Comparison of ENCODE assay signal across 8 cellular contexts in the genomic region with DNA sequence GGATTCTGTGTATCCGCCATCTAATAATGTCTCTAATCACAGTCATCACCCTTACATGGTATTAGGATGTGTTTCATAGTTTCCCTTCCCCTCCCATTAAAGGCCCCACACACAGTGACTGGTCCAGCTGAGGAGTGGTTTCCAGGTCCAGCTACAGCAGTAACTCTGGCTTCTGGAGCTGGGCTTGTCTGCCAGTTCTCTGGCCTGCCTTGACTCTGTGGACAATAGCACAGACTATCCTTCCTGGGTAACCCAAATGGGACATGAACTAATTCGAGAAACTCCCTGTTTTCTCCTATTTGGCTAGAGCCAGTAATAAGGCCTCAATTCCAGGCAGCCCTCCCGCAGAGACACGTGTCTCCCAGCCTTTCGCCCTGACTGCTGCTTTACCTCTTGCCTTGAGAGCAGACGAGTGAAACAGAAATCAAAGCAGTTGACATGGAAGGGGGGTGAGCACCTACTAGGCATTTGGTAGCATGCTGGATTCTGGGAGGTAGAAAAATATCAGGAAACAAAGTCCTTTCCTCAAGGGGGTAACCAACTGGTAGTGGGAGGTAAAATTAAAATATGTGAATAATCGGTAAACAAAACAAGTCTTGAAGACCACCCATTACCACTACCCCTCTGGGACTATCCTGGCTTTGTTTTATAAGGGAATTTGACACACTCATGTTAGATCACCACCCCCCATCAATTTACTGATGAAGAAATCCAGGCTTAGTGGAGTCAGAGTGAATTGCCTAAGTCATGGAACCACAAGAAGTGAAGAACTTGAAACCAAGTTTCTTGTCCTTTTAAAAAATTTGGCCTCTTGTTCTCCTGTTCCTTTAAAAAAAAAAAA. TPM values are rescaled to one million over a fixed set of nuclear protein-coding genes. Genes with fewer than 3 reads are reported as not detected.
DNase-seq lines count a peak whose midpoint lies in the region; ATAC-seq and TF ChIP-seq lines count a peak whose summit lies in the region.

No MANE protein-coding gene starts in this region.

- H3K36me3 ChIP-seq in psoas muscle (ENCODE audit: insufficient read depth in 1 of 2, low read depth in 1 of 2), result no peaks in the 10 kb centered on the region

- no peak for TF ChIP-seq CTCF in psoas muscle (IDR thresholded peaks at IDR 0.05)

- ATAC-seq in psoas muscle (peak; percentile 72 to 76 (median 75)), GM18498 (IDR thresholded peaks at IDR 0.05; ENCODE audit: unreplicated experiment) (no peak)

- H3K4me1 ChIP-seq in psoas muscle, result peaks cover 43% of the 10 kb centered on the region

- peak overlapping the region; percentile 99 for H3K27ac ChIP-seq in psoas muscle

- no peaks in the 10 kb centered on the region for H3K9me3 ChIP-seq in psoas muscle

- intact Hi-C loops in psoas muscle (cut with DNase I), result loop anchor here (1.0 to 5.0 kb wide), 5 partner anchors 37 to 121 kb away; partner anchors contain the start of gene REV3L (in 1 of the 2)

- peak; percentile 61 for DNase-seq in AG20443 (ENCODE audit: low spot score)
- DNase-seq in HS-5 (ENCODE audit: low read depth), result peak; percentile 53
- peak in 46 of 56 donors; percentile 18 to 87 (median 50) for DNase-seq in amygdala (lab: John Stamatoyannopoulos, UW)
- peak; percentile 57 for DNase-seq in hepatic stellate cell (ENCODE audit: low spot score)
- DNase-seq in psoas muscle, result peak; percentile 77 to 91
- DNase-seq in effector CD8-positive, alpha-beta T cell (lab: John Stamatoyannopoulos, UW), result no peak
- DNase-seq in NCI-H2171 treated with DMSO at 0.1 percent for 48 hours (lab: John Stamatoyannopoulos, UW), result no peak

- H3K27me3 ChIP-seq in psoas muscle (ENCODE audit: insufficient read depth in 3 of 3, low read length in 2 of 3), result no peaks in the 10 kb centered on the region

- H3K4me3 ChIP-seq in psoas muscle, result peak overlapping the region; percentile 78

- 4 to 9% (median 8%) methylated on average over 7 of the region's 7 CpGs for WGBS in psoas muscle, 3 donors

RNA-seq across cellular contexts. Expression of gene TRAF3IP2, which starts 1.2 kb away (rescaled TPM):
- 10 to 100 TPM; 17.1 to 49.3 (median 19.5) TPM for total RNA-seq in psoas muscle
- polyA plus RNA-seq in psoas muscle, result 10 to 100 TPM in 2 of 3 donors, 1 to 10 TPM in 1; 7.9 to 46.5 (median 11.6) TPM

Comparison
In these comparisons a context has a peak if more than half of its experiments do, and no peak if none do; other contexts are left out.
1. DNase-seq: peak in AG20443 (single experiment), HS-5 (single experiment), amygdala (46 of 56), hepatic stellate cell (single experiment) and psoas muscle (2 of 2); none in effector CD8-positive, alpha-beta T cell (single experiment) and NCI-H2171 treated with DMSO at 0.1 percent for 48 hours (single experiment).